In the genomic region with DNA sequence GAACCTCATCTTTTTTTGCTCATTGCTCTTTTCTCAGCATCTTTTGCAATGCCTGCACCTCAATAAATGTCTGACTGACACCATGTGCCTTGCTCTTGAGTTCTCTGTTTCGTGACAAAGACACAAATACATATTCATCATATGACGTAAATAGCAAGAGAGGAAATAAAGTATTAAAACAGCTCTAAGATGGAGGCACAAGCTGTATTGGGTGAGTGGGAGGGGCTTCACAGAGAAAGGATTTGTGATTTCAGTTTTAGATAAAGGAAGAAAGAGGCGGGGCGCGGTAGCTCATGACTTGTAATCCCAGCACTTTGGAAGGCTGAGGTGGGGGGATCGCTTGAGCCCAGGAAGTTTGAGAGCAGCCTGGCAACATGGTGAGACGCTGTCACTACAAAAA, we compare ENCODE assay signal across 1 cellular context.
TF ChIP-seq lines count a peak whose summit lies in the region.

No MANE protein-coding gene starts in this region.

TF ChIP-seq in GM23338, 12 proteins besides CTCF, POLR2A, EP300 and RAD21:
- TF ChIP-seq CREB1 (CRISPR knock-in tag; IDR thresholded peaks at IDR 0.05; ENCODE audit: low read depth) (no peak), NANOG (IDR thresholded peaks at IDR 0.05; ENCODE audit: borderline replicate concordance) (no peak), EZH2phosphoT487 (IDR thresholded peaks at IDR 0.05; ENCODE audit: unreplicated experiment) (no peak), STAT1 (IDR thresholded peaks at IDR 0.05; ENCODE audit: unreplicated experiment) (no peak), EZH2 (IDR thresholded peaks at IDR 0.05; ENCODE audit: low read depth, unreplicated experiment) (no peak), ZNF331 (CRISPR knock-in tag; IDR thresholded peaks at IDR 0.05; ENCODE audit: low read depth) (no peak), REST (IDR thresholded peaks at IDR 0.05; ENCODE audit: unreplicated experiment) (no peak), ZNF462 (CRISPR knock-in tag; IDR thresholded peaks at IDR 0.05) (no peak), JUNB (IDR thresholded peaks at IDR 0.05; ENCODE audit: unreplicated experiment) (no peak), ETS1 (IDR thresholded peaks at IDR 0.05) (no peak), POLR2AphosphoS5 (IDR thresholded peaks at IDR 0.05; ENCODE audit: low read depth) (no peak), ZNF114 (CRISPR knock-in tag; IDR thresholded peaks at IDR 0.05) (no peak)
